In the genomic region with DNA sequence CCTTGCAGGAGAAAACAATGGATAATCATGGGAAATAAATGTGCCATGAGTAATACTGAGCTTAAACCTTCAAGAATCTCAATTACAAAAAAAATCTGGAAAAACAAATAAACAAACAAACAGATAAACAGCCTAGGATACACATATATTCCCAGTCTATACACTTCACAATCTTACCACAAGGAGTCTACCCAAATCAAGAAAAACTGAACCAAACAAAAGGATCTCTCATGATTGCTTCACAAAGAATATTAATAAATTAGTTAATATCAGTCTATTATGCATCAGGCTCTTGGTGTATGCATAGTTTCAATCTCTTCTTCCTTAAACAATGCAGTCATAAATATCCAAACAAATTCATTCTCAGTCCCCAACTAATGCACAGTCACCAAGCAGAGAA, we compare ENCODE assay signal across 19 cellular contexts. TPM values are rescaled to one million over a fixed set of nuclear protein-coding genes. Genes with fewer than 3 reads are reported as not detected.
"Had no signal": no experiment of that assay in that cellular context is flagged by ENCODE, and none has a peak within 500 bp of the region (broad histone marks: within the 10 kb centered on the region; RNA-seq: fewer than 3 reads in every experiment).

No MANE protein-coding gene starts in this region.

- H2AFZ ChIP-seq: hepatocyte had no signal

- H3K4me1 ChIP-seq: colonic mucosa, lower lobe of right lung had no signal

- H3K4me3 ChIP-seq: body of pancreas, colonic mucosa, hepatocyte, lower lobe of right lung, thoracic aorta, upper lobe of right lung had no signal

- H3K79me2 ChIP-seq: hepatocyte had no signal

- H3K36me3 ChIP-seq: colonic mucosa, lower lobe of right lung, thoracic aorta, upper lobe of right lung had no signal

- H3K27me3 Mint-ChIP-seq: natural killer cell treated with Interleukin-12 subunit alpha and Interleukin-12 subunit beta and Interleukin-15 and Interleukin-18, amount 100 ng/mL, for 72 hours had no signal

- H3K36me3 Mint-ChIP-seq: activated naive CD8-positive, alpha-beta T cell treated with anti-CD3 and anti-CD28 coated beads, Interleukin-2, amount 10 ng/mL, durations not matched to agents 7 days and 5 days; natural killer cell treated with Interleukin-12 subunit alpha and Interleukin-12 subunit beta and Interleukin-15 and Interleukin-18, amount 100 ng/mL, for 72 hours; stimulated activated naive B cell treated with anti-CD40 and anti-IgM and Interleukin-4, amounts not matched to agents 10 μg/mL and 1 μg/mL and 100 μg/mL, for 72 hours had no signal

- H3K4me2 ChIP-seq: hepatocyte had no signal

- H3K9me3 ChIP-seq: body of pancreas, colonic mucosa, lower lobe of right lung, thoracic aorta, upper lobe of right lung had no signal

- H3K27ac ChIP-seq: body of pancreas, colonic mucosa, hepatocyte, lower lobe of right lung, thoracic aorta, upper lobe of right lung had no signal

- H3K4me1 Mint-ChIP-seq: activated CD4-positive, alpha-beta T cell treated with anti-CD3 and anti-CD28 coated beads, Interleukin-2, amount 10 ng/mL, durations not matched to agents 24 days and 14 days; activated naive CD8-positive, alpha-beta T cell treated with anti-CD3 and anti-CD28 coated beads, Interleukin-2, amount 10 ng/mL, durations not matched to agents 7 days and 5 days; activated T-helper 17 cell treated with anti-CD3 and anti-CD28 coated beads, Interleukin-2, amount 50 U/mL, for 72 hours had no signal

- H3K27ac Mint-ChIP-seq: activated CD4-positive, alpha-beta T cell treated with anti-CD3 and anti-CD28 coated beads, Interleukin-2, amount 10 ng/mL, durations not matched to agents 24 days and 14 days; activated CD8-positive, alpha-beta T cell treated with anti-CD3 and anti-CD28 coated beads for 36 hours; activated naive CD8-positive, alpha-beta T cell treated with anti-CD3 and anti-CD28 coated beads, Interleukin-2, amount 10 ng/mL, durations not matched to agents 7 days and 5 days; activated T-helper 17 cell treated with anti-CD3 and anti-CD28 coated beads, Interleukin-2, amount 50 U/mL, for 72 hours; natural killer cell treated with Interleukin-12 subunit alpha and Interleukin-12 subunit beta and Interleukin-15 and Interleukin-18, amount 100 ng/mL, for 72 hours; stimulated activated naive B cell treated with anti-CD40 and anti-IgM and Interleukin-4, amounts not matched to agents 10 μg/mL and 1 μg/mL and 100 μg/mL, for 72 hours had no signal

- DNase-seq: activated CD4-positive, alpha-beta T cell treated with anti-CD3 and anti-CD28 coated beads, Interleukin-2, amount 10 ng/mL, durations not matched to agents 24 days and 14 days; activated CD8-positive, alpha-beta T cell treated with anti-CD3 and anti-CD28 coated beads for 36 hours; activated naive CD4-positive, alpha-beta T cell; activated naive CD8-positive, alpha-beta T cell treated with anti-CD3 and anti-CD28 coated beads, Interleukin-2, amount 10 ng/mL, durations not matched to agents 7 days and 5 days; activated T-cell treated with anti-CD3 and anti-CD28 coated beads, Interleukin-2, amount 50 U/mL, for 1 hour; body of pancreas; central memory CD4-positive, alpha-beta T cell; colonic mucosa; erythroblast; lower lobe of right lung; nucleus accumbens; retina; stimulated activated naive B cell treated with anti-CD40 and anti-IgM and Interleukin-4, amounts not matched to agents 10 μg/mL and 1 μg/mL and 100 μg/mL, for 72 hours; T1000; upper lobe of right lung had no signal

- H3K27me3 ChIP-seq: body of pancreas, colonic mucosa had no signal

- H3K9me3 Mint-ChIP-seq: activated CD4-positive, alpha-beta T cell treated with anti-CD3 and anti-CD28 coated beads, Interleukin-2, amount 10 ng/mL, durations not matched to agents 24 days and 14 days; activated naive CD8-positive, alpha-beta T cell treated with anti-CD3 and anti-CD28 coated beads, Interleukin-2, amount 10 ng/mL, durations not matched to agents 7 days and 5 days; stimulated activated naive B cell treated with anti-CD40 and anti-IgM and Interleukin-4, amounts not matched to agents 10 μg/mL and 1 μg/mL and 100 μg/mL, for 72 hours had no signal

- H3K4me3 Mint-ChIP-seq: activated CD4-positive, alpha-beta T cell treated with anti-CD3 and anti-CD28 coated beads, Interleukin-2, amount 10 ng/mL, durations not matched to agents 24 days and 14 days; activated CD8-positive, alpha-beta T cell treated with anti-CD3 and anti-CD28 coated beads for 36 hours; activated naive CD8-positive, alpha-beta T cell treated with anti-CD3 and anti-CD28 coated beads, Interleukin-2, amount 10 ng/mL, durations not matched to agents 7 days and 5 days; activated T-helper 17 cell treated with anti-CD3 and anti-CD28 coated beads, Interleukin-2, amount 50 U/mL, for 72 hours; natural killer cell treated with Interleukin-12 subunit alpha and Interleukin-12 subunit beta and Interleukin-15 and Interleukin-18, amount 100 ng/mL, for 72 hours; stimulated activated naive B cell treated with anti-CD40 and anti-IgM and Interleukin-4, amounts not matched to agents 10 μg/mL and 1 μg/mL and 100 μg/mL, for 72 hours had no signal

RNA-seq across cellular contexts. Expression of gene ESRRG, which starts 3.2 kb away (rescaled TPM):
- total RNA-seq: activated CD4-positive, alpha-beta T cell treated with anti-CD3 and anti-CD28 coated beads, Interleukin-2, amount 10 ng/mL, durations not matched to agents 24 days and 14 days; activated CD8-positive, alpha-beta T cell treated with anti-CD3 and anti-CD28 coated beads for 36 hours; activated naive CD8-positive, alpha-beta T cell treated with anti-CD3 and anti-CD28 coated beads, Interleukin-2, amount 10 ng/mL, durations not matched to agents 7 days and 5 days; activated T-helper 17 cell treated with anti-CD3 and anti-CD28 coated beads, Interleukin-2, amount 50 U/mL, for 72 hours; natural killer cell treated with Interleukin-12 subunit alpha and Interleukin-12 subunit beta and Interleukin-15 and Interleukin-18, amount 100 ng/mL, for 72 hours; thoracic aorta had no signal
